In the genomic region with DNA sequence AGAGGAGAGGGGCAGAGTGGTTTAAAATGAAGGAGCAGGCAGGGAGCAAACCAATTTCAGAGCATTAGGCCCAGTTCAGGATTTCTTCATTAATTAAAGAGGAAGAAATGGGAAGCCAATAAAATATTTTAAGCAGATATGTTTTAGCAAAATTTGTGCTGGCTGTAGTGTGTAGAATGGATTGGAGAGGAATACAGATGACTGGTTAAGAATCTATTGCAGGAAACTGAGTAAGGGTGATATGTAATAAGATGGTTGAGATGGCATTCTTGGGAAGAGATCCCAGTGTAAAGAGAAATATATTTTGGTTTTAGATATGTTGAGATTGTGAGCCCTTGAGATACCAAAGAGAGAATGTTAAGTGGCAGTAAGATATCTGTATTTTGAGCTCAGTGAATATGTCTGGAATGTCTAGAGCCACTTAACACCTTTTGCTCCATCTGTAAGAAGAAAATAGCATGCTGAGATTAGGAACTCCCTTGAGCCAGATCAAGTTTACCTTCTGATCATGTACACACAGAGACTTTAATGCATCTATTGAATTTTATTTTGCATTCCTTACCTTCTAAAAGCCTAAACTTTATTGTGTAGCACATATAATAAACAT, we compare ENCODE assay signal across 20 cellular contexts.
"Had no signal": no experiment of that assay in that cellular context is flagged by ENCODE, and none has a peak within 500 bp of the region (broad histone marks: within the 10 kb centered on the region; RNA-seq: fewer than 3 reads in every experiment).

No MANE protein-coding gene starts in this region.

- H3K36me3 ChIP-seq: heart right ventricle, pancreas, right lobe of liver, tibial nerve had no signal

- DNase-seq: heart right ventricle; kidney glomerular epithelial cell; left cardiac atrium; naive thymus-derived CD8-positive, alpha-beta T cell; nucleus accumbens; pancreas; posterior cingulate gyrus; psoas muscle; right lobe of liver; stimulated activated CD4-positive, alpha-beta T cell treated with anti-CD3 and anti-CD28 coated beads, Interleukin-1b, Interleukin-23, amount 100 ng/mL, for 48 hours; stimulated activated CD4-positive, alpha-beta T cell treated with anti-CD3 and anti-CD28 coated beads, Interleukin-2, amount 100 ng/mL, for 48 hours; stimulated activated CD4-positive, alpha-beta T cell treated with anti-CD3 and anti-CD28 coated beads, Interleukin-4, amount 100 ng/mL, for 4 hours; stimulated activated CD8-positive, alpha-beta memory T cell treated with anti-CD3 and anti-CD28 coated beads, Interleukin-4, amount 100 ng/mL, for 48 hours; stimulated activated naive CD4-positive, alpha-beta T cell treated with Interleukin-2 at 50 U/mL for 16 hours; stimulated activated naive CD8-positive, alpha-beta T cell treated with anti-CD3 and anti-CD28 coated beads, Interleukin-15, amount 100 ng/mL, for 72 hours; substantia nigra had no signal

- H3K4me3 ChIP-seq: heart right ventricle, hepatocyte, pancreas, psoas muscle, right lobe of liver, smooth muscle cell, tibial nerve had no signal

- H3K27me3 ChIP-seq: heart right ventricle, hepatocyte, right lobe of liver, tibial nerve had no signal

- H3K4me1 ChIP-seq: pancreas, psoas muscle, right lobe of liver, tibial nerve had no signal

- ATAC-seq: naive thymus-derived CD8-positive, alpha-beta T cell; pancreas; psoas muscle; right lobe of liver; stimulated activated memory B cell treated with anti-CD40 and anti-IgM and Interleukin-4, amounts not matched to agents 10 μg/mL and 1 μg/mL and 100 μg/mL, for 72 hours; stimulated activated naive CD8-positive, alpha-beta T cell treated with anti-CD3 and anti-CD28 coated beads, Interleukin-15, amount 100 ng/mL, for 72 hours had no signal

- H3K27ac ChIP-seq: hepatocyte, pancreas, psoas muscle, right lobe of liver, tibial nerve had no signal

- H3K9me3 ChIP-seq: pancreas, psoas muscle, right lobe of liver had no signal
